Comparison of ENCODE assay signal across 28 cellular contexts in genomic region chr14:23922545-23922944, GRCh38.
"Had no signal": no experiment of that assay in that cellular context is flagged by ENCODE, and none has a peak within 500 bp of the region (broad histone marks: within the 10 kb centered on the region; RNA-seq: fewer than 3 reads in every experiment).

No MANE protein-coding gene starts in this region.

- H3K36me3 ChIP-seq: colonic mucosa, esophagus muscularis mucosa, esophagus squamous epithelium, gastrocnemius medialis, gastroesophageal sphincter, heart left ventricle, heart right ventricle had no signal

- H3K27me3 ChIP-seq: colonic mucosa, dorsolateral prefrontal cortex, esophagus muscularis mucosa, esophagus squamous epithelium, gastrocnemius medialis, gastroesophageal sphincter, heart right ventricle had no signal

- H3K9me3 ChIP-seq: colonic mucosa, esophagus muscularis mucosa, esophagus squamous epithelium, gastrocnemius medialis, gastroesophageal sphincter had no signal

- H3K27ac ChIP-seq: colonic mucosa, coronary artery, dorsolateral prefrontal cortex, epithelial cell of prostate, esophagus muscularis mucosa, esophagus squamous epithelium, foreskin keratinocyte, gastrocnemius medialis, gastroesophageal sphincter, heart left ventricle, heart right ventricle had no signal

- DNase-seq: colonic mucosa; cortex of kidney; dermis blood vessel endothelial cell; dorsolateral prefrontal cortex; effector CD4-positive, alpha-beta T cell; effector CD8-positive, alpha-beta T cell; effector memory CD4-positive, alpha-beta T cell; effector memory CD8-positive, alpha-beta T cell; endodermal cell; erythroblast; esophagus squamous epithelium; foreskin fibroblast; foreskin keratinocyte; foreskin melanocyte; gastrocnemius medialis; glutamatergic neuron; head of caudate nucleus; heart left ventricle; heart right ventricle had no signal

- FAIRE-seq: colon, endometrium, endothelial cell of umbilical vein, frontal cortex had no signal

- H3K4me1 ChIP-seq: colonic mucosa, esophagus muscularis mucosa, esophagus squamous epithelium, foreskin keratinocyte, gastrocnemius medialis, gastroesophageal sphincter, heart left ventricle, heart right ventricle had no signal

- ATAC-seq: effector memory CD8-positive, alpha-beta T cell; esophagus mucosa; foreskin keratinocyte; gastrocnemius medialis; gastroesophageal sphincter; heart left ventricle; heart right ventricle had no signal

- H3K4me3 ChIP-seq: colonic mucosa, coronary artery, dorsolateral prefrontal cortex, esophagus muscularis mucosa, esophagus squamous epithelium, gastrocnemius medialis, gastroesophageal sphincter, heart left ventricle, heart right ventricle had no signal
